ENCODE assay signal across 34 cellular contexts in the genomic region with DNA sequence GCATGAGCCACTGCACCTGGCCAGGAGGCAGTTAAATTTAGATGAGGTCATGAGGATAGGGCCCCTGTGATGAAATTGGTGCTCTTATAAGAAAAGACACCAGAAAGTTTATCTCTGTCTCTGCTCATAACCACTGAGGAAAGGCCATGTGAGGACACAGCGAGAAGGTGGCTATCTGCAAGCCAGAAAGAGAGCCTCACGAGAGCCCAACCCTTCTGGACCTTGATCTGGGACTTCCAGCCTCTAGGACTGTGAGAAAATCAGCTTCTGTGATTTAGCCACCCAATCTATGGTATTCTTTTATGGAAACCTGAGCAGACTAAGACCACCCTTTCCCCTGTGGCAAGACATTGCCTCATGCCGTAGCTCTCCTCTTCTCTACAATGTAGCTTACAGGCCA.
"Had no signal": no experiment of that assay in that cellular context is flagged by ENCODE, and none has a peak within 500 bp of the region (broad histone marks: within the 10 kb centered on the region; RNA-seq: fewer than 3 reads in every experiment).

No MANE protein-coding gene starts in this region.

- H3K36me3 Mint-ChIP-seq: activated naive CD4-positive, alpha-beta T cell treated with anti-CD3 and anti-CD28 coated beads, Interleukin-2, amount 50 U/mL, for 24 hours; activated naive CD8-positive, alpha-beta T cell treated with anti-CD3 and anti-CD28 coated beads for 36 hours had no signal

- H3K4me3 ChIP-seq: adrenal gland, body of pancreas, esophagus muscularis mucosa, gastrocnemius medialis had no signal

- H3K36me3 ChIP-seq: adrenal gland, esophagus muscularis mucosa, gastrocnemius medialis, WERI-Rb-1 had no signal

- ATAC-seq: activated CD4-positive, CD25-positive, alpha-beta regulatory T cell treated with anti-CD3 and anti-CD28 coated beads, Interleukin-2, amount 50 U/mL, for 24 hours; activated CD8-positive, alpha-beta T cell treated with anti-CD3 and anti-CD28 coated beads for 36 hours; activated naive CD8-positive, alpha-beta T cell treated with anti-CD3 and anti-CD28 coated beads, Interleukin-2, amount 50 U/mL, for 24 hours; activated T-cell treated with anti-CD3 and anti-CD28 coated beads, Interleukin-2, amount 50 U/mL, for 4 hours; activated T-helper 17 cell treated with anti-CD3 and anti-CD28 coated beads, Interleukin-2, amount 50 U/mL, for 72 hours; body of pancreas; effector memory CD8-positive, alpha-beta T cell; foreskin keratinocyte; gastrocnemius medialis; T-helper 17 cell had no signal

- H3K4me3 Mint-ChIP-seq: activated B cell treated with CpG ODN at 0.5 μM for 24 hours; activated CD8-positive, alpha-beta T cell treated with anti-CD3 and anti-CD28 coated beads for 36 hours; activated naive CD4-positive, alpha-beta T cell treated with anti-CD3 and anti-CD28 coated beads for 36 hours; activated naive CD4-positive, alpha-beta T cell treated with anti-CD3 and anti-CD28 coated beads, Interleukin-2, amount 50 U/mL, for 24 hours; activated naive CD8-positive, alpha-beta T cell treated with anti-CD3 and anti-CD28 coated beads for 36 hours; activated naive CD8-positive, alpha-beta T cell treated with anti-CD3 and anti-CD28 coated beads, Interleukin-2, amount 50 U/mL, for 24 hours; activated T-cell treated with anti-CD3 and anti-CD28 coated beads, Interleukin-2, amount 50 U/mL, for 4 hours; activated T-helper 17 cell treated with anti-CD3 and anti-CD28 coated beads, Interleukin-2, amount 50 U/mL, for 72 hours; effector memory CD8-positive, alpha-beta T cell; T-helper 17 cell; T-helper 2 cell treated with Interferon-gamma antibody and Interleukin-4, amounts not matched to agents 5 μg/mL and 100 μg/mL, for 36 hours had no signal

- DNase-seq: activated B cell treated with CpG ODN at 0.5 μM for 24 hours; activated CD4-positive, alpha-beta T cell treated with anti-CD3 and anti-CD28 coated beads for 48 hours; activated CD4-positive, alpha-beta T cell treated with anti-CD3 and anti-CD28 coated beads, Interleukin-2, amount 50 U/mL, for 1 hour; activated CD4-positive, alpha-beta T cell treated with anti-CD3 and anti-CD28 coated beads, Interleukin-2, amount 50 U/mL, for 48 hours; activated CD8-positive, alpha-beta memory T cell treated with anti-CD3 and anti-CD28 coated beads for 24 hours; activated CD8-positive, alpha-beta T cell treated with anti-CD3 and anti-CD28 coated beads for 36 hours; activated effector memory CD4-positive, alpha-beta T cell treated with anti-CD3 and anti-CD28 coated beads, Interleukin-2, amount 50 U/mL, for 16 hours; activated naive CD4-positive, alpha-beta T cell treated with anti-CD3 and anti-CD28 coated beads for 36 hours; activated naive CD8-positive, alpha-beta T cell treated with anti-CD3 and anti-CD28 coated beads for 36 hours; activated naive CD8-positive, alpha-beta T cell treated with anti-CD3 and anti-CD28 coated beads, Interleukin-2, amount 50 U/mL, for 24 hours; activated T-cell treated with anti-CD3 and anti-CD28 coated beads, Interleukin-2, amount 50 U/mL, for 4 hours; adrenal gland; amygdala; aorta; body of pancreas; caudate nucleus; cortex of kidney; dermis blood vessel endothelial cell; effector CD4-positive, alpha-beta T cell; effector memory CD8-positive, alpha-beta T cell; erythroblast; foreskin keratinocyte; gastrocnemius medialis; glutamatergic neuron; T-helper 1 cell; T-helper 17 cell; T1000; WERI-Rb-1 had no signal

- H3K9me3 ChIP-seq: adrenal gland, body of pancreas, esophagus muscularis mucosa, gastrocnemius medialis had no signal

- H3K9me3 Mint-ChIP-seq: activated B cell treated with CpG ODN at 0.5 μM for 24 hours; activated CD8-positive, alpha-beta T cell treated with anti-CD3 and anti-CD28 coated beads for 36 hours; activated naive CD4-positive, alpha-beta T cell treated with anti-CD3 and anti-CD28 coated beads for 36 hours; activated naive CD4-positive, alpha-beta T cell treated with anti-CD3 and anti-CD28 coated beads, Interleukin-2, amount 50 U/mL, for 24 hours; activated naive CD8-positive, alpha-beta T cell treated with anti-CD3 and anti-CD28 coated beads for 36 hours; activated naive CD8-positive, alpha-beta T cell treated with anti-CD3 and anti-CD28 coated beads, Interleukin-2, amount 50 U/mL, for 24 hours; activated T-cell treated with anti-CD3 and anti-CD28 coated beads, Interleukin-2, amount 50 U/mL, for 4 hours; activated T-helper 17 cell treated with anti-CD3 and anti-CD28 coated beads, Interleukin-2, amount 50 U/mL, for 72 hours; effector memory CD8-positive, alpha-beta T cell; T-helper 2 cell treated with Interferon-gamma antibody and Interleukin-4, amounts not matched to agents 5 μg/mL and 100 μg/mL, for 36 hours had no signal

- H3K4me1 Mint-ChIP-seq: activated B cell treated with CpG ODN at 0.5 μM for 24 hours; activated naive CD4-positive, alpha-beta T cell treated with anti-CD3 and anti-CD28 coated beads, Interleukin-2, amount 50 U/mL, for 24 hours; activated naive CD8-positive, alpha-beta T cell treated with anti-CD3 and anti-CD28 coated beads for 36 hours; activated naive CD8-positive, alpha-beta T cell treated with anti-CD3 and anti-CD28 coated beads, Interleukin-2, amount 50 U/mL, for 24 hours; activated T-helper 17 cell treated with anti-CD3 and anti-CD28 coated beads, Interleukin-2, amount 50 U/mL, for 72 hours had no signal

- H3K27ac Mint-ChIP-seq: activated B cell treated with CpG ODN at 0.5 μM for 24 hours; activated CD8-positive, alpha-beta T cell treated with anti-CD3 and anti-CD28 coated beads for 36 hours; activated naive CD4-positive, alpha-beta T cell treated with anti-CD3 and anti-CD28 coated beads for 36 hours; activated naive CD4-positive, alpha-beta T cell treated with anti-CD3 and anti-CD28 coated beads, Interleukin-2, amount 50 U/mL, for 24 hours; activated naive CD8-positive, alpha-beta T cell treated with anti-CD3 and anti-CD28 coated beads for 36 hours; activated naive CD8-positive, alpha-beta T cell treated with anti-CD3 and anti-CD28 coated beads, Interleukin-2, amount 50 U/mL, for 24 hours; activated T-helper 17 cell treated with anti-CD3 and anti-CD28 coated beads, Interleukin-2, amount 50 U/mL, for 72 hours; effector memory CD8-positive, alpha-beta T cell; T-helper 17 cell; T-helper 2 cell treated with Interferon-gamma antibody and Interleukin-4, amounts not matched to agents 5 μg/mL and 100 μg/mL, for 36 hours had no signal

- FAIRE-seq: colon had no signal

- H3K27ac ChIP-seq: adrenal gland, body of pancreas, esophagus muscularis mucosa, foreskin keratinocyte, WERI-Rb-1 had no signal

- H3K27me3 ChIP-seq: adrenal gland, body of pancreas, esophagus muscularis mucosa, foreskin keratinocyte, gastrocnemius medialis had no signal
